Comparison of ENCODE assay signal across 8 cellular contexts in the genomic region with DNA sequence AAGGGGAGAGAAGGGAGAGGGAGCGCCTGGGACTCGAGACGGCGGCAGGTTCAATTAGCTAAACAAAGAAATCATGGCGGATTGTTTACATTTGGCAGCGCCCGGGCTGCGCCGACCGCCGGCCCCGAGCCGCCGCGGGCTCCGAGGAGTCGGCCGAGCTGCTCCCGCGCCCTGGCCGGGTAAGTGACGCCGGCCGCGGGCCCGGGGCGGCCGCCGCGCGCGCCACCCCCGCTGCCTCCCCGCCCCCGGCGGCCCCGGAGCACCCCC.
DNase-seq lines count a peak whose midpoint lies in the region; ATAC-seq and TF ChIP-seq lines count a peak whose summit lies in the region.

No MANE protein-coding gene starts in this region.

- no peaks in the 10 kb centered on the region for H3K27me3 ChIP-seq in BE2C

- TF ChIP-seq CTCF in BE2C (IDR thresholded peaks at IDR 0.05; ENCODE audit: low read depth, low read length) (no peak), cardiac fibroblast (IDR thresholded peaks at IDR 0.05; ENCODE audit: low read depth, low read length) (no peak)

- H3K27me3 Mint-ChIP-seq in naive B cell = peaks cover 23 to 49% (median 46%) of the 10 kb centered on the region in 3 donors

- H3K9me3 Mint-ChIP-seq in naive B cell = no peaks in the 10 kb centered on the region

- peak; percentile 4 for DNase-seq in BE2C
- DNase-seq in NCI-H2171 treated with DMSO at 0.1 percent for 48 hours (lab: John Stamatoyannopoulos, UW) = peak; percentile 65
- peak in 1 of 2 donors; percentile 4 for DNase-seq in cardiac fibroblast (ENCODE audit: low read depth in 2 of 2)
- DNase-seq in naive B cell = no peak
- DNase-seq in MV-4-11 (lab: John Stamatoyannopoulos, UW) = no peak

- peak overlapping the region; percentile 20 to 91 (median 77) for H3K4me3 Mint-ChIP-seq in naive B cell

- no peaks in the 10 kb centered on the region for H3K36me3 ChIP-seq in BE2C

- H3K4me3 ChIP-seq in BE2C (ENCODE audit: low read depth, low read length) (peak overlapping the region; percentile 63), cardiac fibroblast (replicated peaks in 1 of 2; ENCODE audit: low read depth in 2 of 2, low read length in 2 of 2) (peak overlapping the region; percentile 41 to 50)

- H3K36me3 Mint-ChIP-seq in naive B cell = peaks cover 0 to 7% of the 10 kb centered on the region in 2 donors

- H3K4me1 ChIP-seq in BE2C = no peaks in the 10 kb centered on the region

- peak; percentile 54 for ATAC-seq in GM19463 (IDR thresholded peaks at IDR 0.05; ENCODE audit: unreplicated experiment)
- ATAC-seq in naive B cell (ENCODE audit: low read depth in 2 of 2) = peak in 1 of 2 donors; percentile 20
- ATAC-seq in GM21825 (IDR thresholded peaks at IDR 0.05; ENCODE audit: unreplicated experiment) = no peak
- no peak for ATAC-seq in GM21529 (IDR thresholded peaks at IDR 0.05; ENCODE audit: unreplicated experiment)

- peaks cover 8 to 15% (median 14%) of the 10 kb centered on the region in 3 donors for H3K4me1 Mint-ChIP-seq in naive B cell

- H3K27ac Mint-ChIP-seq in naive B cell = no peak overlapping the region

- no peaks in the 10 kb centered on the region for H3K9me3 ChIP-seq in BE2C

Comparison
In these comparisons a context has a peak if more than half of its experiments do, and no peak if none do; other contexts are left out.
1. DNase-seq: peak in BE2C (single experiment) and NCI-H2171 treated with DMSO at 0.1 percent for 48 hours (single experiment); none in naive B cell (single experiment) and MV-4-11 (single experiment).